Comparison of ENCODE assay signal across 8 cellular contexts in the genomic region with DNA sequence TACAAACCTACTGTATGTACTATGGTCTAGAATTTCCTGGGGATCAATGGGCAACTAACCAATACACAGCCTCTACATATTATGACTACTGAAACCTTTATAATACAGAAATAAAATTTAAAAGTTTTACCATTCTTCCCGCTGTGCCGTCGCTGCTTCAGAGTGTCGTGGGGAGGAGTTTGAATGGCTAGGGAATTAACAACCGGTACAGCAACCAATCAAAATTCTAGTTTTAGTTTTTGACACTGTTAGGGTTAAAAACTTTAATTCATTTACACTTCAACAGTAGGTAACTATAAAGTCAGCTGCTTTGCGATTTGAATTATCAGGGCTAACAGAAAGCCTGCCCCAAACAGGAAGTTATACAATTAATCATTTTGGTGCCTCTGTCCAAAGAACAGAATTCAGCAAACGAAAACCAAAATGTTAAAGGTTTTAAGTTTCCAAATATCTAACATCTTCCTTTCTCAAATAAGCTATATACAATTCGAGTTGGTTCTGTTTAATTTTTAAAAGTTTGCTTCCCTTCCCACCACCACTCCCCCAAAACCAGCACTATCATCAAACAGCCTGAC. TPM values are rescaled to one million over a fixed set of nuclear protein-coding genes. Genes with fewer than 3 reads are reported as not detected.
DNase-seq lines count a peak whose midpoint lies in the region; TF ChIP-seq lines count a peak whose summit lies in the region.

No MANE protein-coding gene starts in this region.

- H3K9me3 ChIP-seq in mucosa of rectum (ENCODE audit: control insufficient read depth in 2 of 2, low read length in 2 of 2), result no peaks in the 10 kb centered on the region

- peak; percentile 22 for DNase-seq in CD1c-positive myeloid dendritic cell (ENCODE audit: extremely low spot score)
- DNase-seq in central memory CD4-positive, alpha-beta T cell, result peak; percentile 2
- DNase-seq in SK-N-DZ (ENCODE audit: low spot score), result no peak
- DNase-seq in epidermal melanocyte (ENCODE audit: insufficient read length, low spot score), result no peak
- no peak for DNase-seq in NCI-H1048 (lab: John Stamatoyannopoulos, UW)
- DNase-seq in inferior parietal cortex (ENCODE audit: extremely low spot score), result no peak

- peak overlapping the region; percentile 98; the same call in 1 of the 2 replicates for H3K27ac ChIP-seq in KMS-11
- H3K27ac ChIP-seq in mucosa of rectum (ENCODE audit: low read depth in 2 of 2, low read length in 2 of 2), result no peak overlapping the region

- H2AFZ ChIP-seq in KMS-11 (ENCODE audit: low read depth), result no peak overlapping the region

- peak overlapping the region; percentile 97 for H3K4me2 ChIP-seq in KMS-11

- H3K9ac ChIP-seq in KMS-11, result peak overlapping the region; percentile 99; the same call in 1 of the 2 replicates
- peak overlapping the region; percentile 94 to 97 for H3K9ac ChIP-seq in mucosa of rectum (ENCODE audit: low read depth in 1 of 2, low read length in 2 of 2)

- H3K79me2 ChIP-seq in KMS-11 (ENCODE audit: insufficient read depth, low read depth), result peaks cover 96% of the 10 kb centered on the region

- H3K27me3 ChIP-seq in KMS-11 (ENCODE audit: insufficient read depth, low read depth) (no peaks in the 10 kb centered on the region), mucosa of rectum (ENCODE audit: control insufficient read depth in 2 of 2, insufficient read depth in 2 of 2, low read length in 2 of 2) (no peaks in the 10 kb centered on the region)

- H3K4me1 ChIP-seq in KMS-11 (ENCODE audit: low read depth, poor library complexity, severe bottlenecking) (peaks cover 60% of the 10 kb centered on the region), mucosa of rectum (ENCODE audit: control insufficient read depth in 2 of 2, insufficient read depth in 2 of 2, low read length in 2 of 2) (peaks cover 35 to 36% of the 10 kb centered on the region in 2 donors)

- H3K4me3 ChIP-seq in KMS-11 (IDR thresholded peaks at IDR 0.05; ENCODE audit: insufficient read depth, low read depth, low read length), result peak overlapping the region; percentile 90
- H3K4me3 ChIP-seq in mucosa of rectum (ENCODE audit: low read length in 2 of 2), result peak overlapping the region; percentile 75 to 97

- H3K36me3 ChIP-seq in KMS-11 (ENCODE audit: insufficient read depth), result peaks cover 29% of the 10 kb centered on the region; the same call in 1 of the 2 replicates
- peaks cover 8 to 20% of the 10 kb centered on the region in 2 donors for H3K36me3 ChIP-seq in mucosa of rectum (ENCODE audit: control insufficient read depth in 2 of 2, insufficient read depth in 2 of 2, low read length in 2 of 2)

- H4K20me1 ChIP-seq in KMS-11 (ENCODE audit: insufficient read depth), result peaks cover 58% of the 10 kb centered on the region

- no peak for TF ChIP-seq CTCF in KMS-11 (conservative IDR thresholded peaks at IDR 0.05; ENCODE audit: low read depth, low read length)

RNA-seq across cellular contexts. Expression of a gene that starts 2.3 kb away (rescaled TPM):
- polyA plus RNA-seq in SK-N-DZ (2014; cell fraction: cytosol; rRNA removed), result 49.2 and 90.0 TPM in 2 replicates
- polyA plus RNA-seq in SK-N-DZ (2014; cell fraction: nucleus; rRNA removed), result 73.0 and 191 TPM in 2 replicates

RNA-seq across cellular contexts. Expression of a gene that starts 58.8 kb away (rescaled TPM):
- 542 and 545 TPM in 2 replicates for polyA plus RNA-seq in SK-N-DZ (2014; cell fraction: cytosol; rRNA removed)
- polyA plus RNA-seq in SK-N-DZ (2014; cell fraction: nucleus; rRNA removed), result 637 and 848 TPM in 2 replicates

RNA-seq across cellular contexts. Expression of a gene that starts 58.9 kb away (rescaled TPM):
- 113 and 116 TPM in 2 replicates for polyA plus RNA-seq in SK-N-DZ (2014; cell fraction: cytosol; rRNA removed)
- polyA plus RNA-seq in SK-N-DZ (2014; cell fraction: nucleus; rRNA removed), result 53.1 and 66.1 TPM in 2 replicates

Comparison
In these comparisons a context has a peak if more than half of its experiments do, and no peak if none do; other contexts are left out.
1. DNase-seq: peak in CD1c-positive myeloid dendritic cell (single experiment) and central memory CD4-positive, alpha-beta T cell (single experiment); none in SK-N-DZ (single experiment), epidermal melanocyte (single experiment), NCI-H1048 (single experiment) and inferior parietal cortex (single experiment).